Comparison of ENCODE assay signal across 8 cellular contexts in the genomic region with DNA sequence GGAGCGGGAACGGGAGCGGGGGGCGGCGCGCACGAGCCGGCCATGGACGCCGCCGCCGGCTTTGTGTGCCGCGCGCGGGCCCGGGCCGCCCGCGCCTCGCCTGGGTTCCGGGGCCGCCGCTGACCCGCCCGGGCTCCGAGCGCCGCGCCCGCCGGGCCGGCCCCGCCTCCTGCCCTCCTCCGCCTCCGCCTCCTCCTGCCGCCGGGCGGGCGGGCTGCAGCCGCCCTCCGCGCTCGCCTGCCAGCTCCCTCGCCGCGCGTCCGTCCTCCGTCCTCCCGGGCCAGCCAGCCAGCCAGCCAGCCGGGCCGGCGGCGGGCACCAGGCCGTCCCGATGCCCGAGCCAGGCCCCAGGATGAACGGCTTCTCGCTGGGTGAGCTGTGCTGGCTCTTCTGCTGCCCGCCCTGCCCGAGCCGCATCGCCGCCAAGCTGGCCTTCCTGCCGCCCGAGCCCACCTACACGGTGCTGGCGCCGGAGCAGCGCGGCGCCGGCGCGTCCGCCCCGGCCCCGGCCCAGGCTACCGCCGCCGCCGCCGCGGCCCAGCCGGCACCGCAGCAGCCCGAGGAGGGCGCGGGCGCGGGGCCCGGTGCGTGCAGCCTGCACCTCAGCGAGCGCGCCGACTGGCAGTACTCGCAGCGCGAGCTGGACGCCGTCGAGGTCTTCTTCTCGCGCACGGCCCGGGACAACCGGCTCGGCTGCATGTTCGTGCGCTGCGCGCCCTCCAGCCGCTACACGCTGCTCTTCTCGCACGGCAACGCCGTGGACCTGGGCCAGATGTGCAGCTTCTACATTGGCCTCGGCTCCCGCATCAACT. TPM values are rescaled to one million over a fixed set of nuclear protein-coding genes. Genes with fewer than 3 reads are reported as not detected.
DNase-seq lines count a peak whose midpoint lies in the region; ATAC-seq and TF ChIP-seq lines count a peak whose summit lies in the region.

Gene ABHD17C, plus strand, starts transcription at position 212 of the 812 bp plus-strand sequence. Its CDS starts 120 bp downstream, at position 332.

- TF ChIP-seq POLR2A in testis (IDR thresholded peaks at IDR 0.05): no peak

- H3K27me3 Mint-ChIP-seq in activated T-cell treated with anti-CD3 and anti-CD28 coated beads, Interleukin-2, amount 50 U/mL, for 4 hours (ENCODE audit: low read depth): peaks cover 2% of the 10 kb centered on the region

- POLR2A ChIA-PET in A673 (lab: Charles Lee; ENCODE audit: low non-redundant PET): no interaction called here

- H3K36me3 ChIP-seq in A673 (ENCODE audit: insufficient read depth, low read length, poor library complexity, severe bottlenecking) (no peaks in the 10 kb centered on the region), muscle layer of duodenum (ENCODE audit: control insufficient read depth in 1 of 2, insufficient read depth in 2 of 2, low read length in 2 of 2) (no peaks in the 10 kb centered on the region), testis (ENCODE audit: low read depth, missing control alignments) (no peaks in the 10 kb centered on the region)

- H3K4me3 Mint-ChIP-seq in activated T-cell treated with anti-CD3 and anti-CD28 coated beads, Interleukin-2, amount 50 U/mL, for 4 hours: peak within 1 kb of the TSS; percentile 87

- TF ChIP-seq CTCF in A673 (conservative IDR thresholded peaks at IDR 0.05; ENCODE audit: low read depth, low read length): no peak
- TF ChIP-seq CTCF in testis (IDR thresholded peaks at IDR 0.05): no peak

- H3K27ac ChIP-seq in A673 (ENCODE audit: low read depth, low read length, poor library complexity, severe bottlenecking): no peak within 1 kb of the TSS
- H3K27ac ChIP-seq in muscle layer of duodenum (ENCODE audit: low read length): peak within 1 kb of the TSS; percentile 93
- H3K27ac ChIP-seq in testis: peak within 1 kb of the TSS; percentile 4 to 79

- H3K9me3 Mint-ChIP-seq in activated T-cell treated with anti-CD3 and anti-CD28 coated beads, Interleukin-2, amount 50 U/mL, for 4 hours: no peaks in the 10 kb centered on the region

- H3K4me3 ChIP-seq in A673 (ENCODE audit: low read depth, low read length, poor library complexity, severe bottlenecking): peak within 1 kb of the TSS; percentile 70
- H3K4me3 ChIP-seq in muscle layer of duodenum (ENCODE audit: low read depth in 1 of 2, low read length in 2 of 2): peak within 1 kb of the TSS; percentile 70 to 82
- peak within 1 kb of the TSS; percentile 71 to 72 for H3K4me3 ChIP-seq in testis

- no TSS peak for BruUV-seq in A673 (replicated peaks; lab: Mats Ljungman, UMichigan)

- no peaks in the 10 kb centered on the region for H3K27me3 ChIP-seq in A673 (replicated peaks; ENCODE audit: insufficient read depth, low read depth, low read length, poor library complexity)
- no peaks in the 10 kb centered on the region for H3K27me3 ChIP-seq in muscle layer of duodenum (ENCODE audit: low read depth, low read length)
- H3K27me3 ChIP-seq in testis: no peaks in the 10 kb centered on the region

- intact Hi-C loops in A673 (cut with micrococcal nuclease; ENCODE audit: unreplicated experiment) (no loop called here), testis (cut with DNase I; ENCODE audit: low total_unique reads) (no loop called here)

- peak; percentile 56 for ATAC-seq in GM18517 (IDR thresholded peaks at IDR 0.05; ENCODE audit: unreplicated experiment)
- ATAC-seq in HG03045 (IDR thresholded peaks at IDR 0.05; ENCODE audit: unreplicated experiment): peak; percentile 80
- peak; percentile 76 to 77 for ATAC-seq in activated T-cell treated with anti-CD3 and anti-CD28 coated beads, Interleukin-2, amount 50 U/mL, for 4 hours

- H3K4me1 Mint-ChIP-seq in activated T-cell treated with anti-CD3 and anti-CD28 coated beads, Interleukin-2, amount 50 U/mL, for 4 hours (ENCODE audit: low read depth): peaks cover 22% of the 10 kb centered on the region

- CTCF ChIA-PET in A673 (lab: Charles Lee): no interaction called here

- peak; percentile 61 for DNase-seq in A673 (ENCODE audit: low spot score)
- peak; percentile 43 for DNase-seq in NOMO-1 treated with DMSO at 0.1 percent for 48 hours (lab: John Stamatoyannopoulos, UW; ENCODE audit: unreplicated experiment)
- DNase-seq in activated T-cell treated with anti-CD3 and anti-CD28 coated beads, Interleukin-2, amount 50 U/mL, for 4 hours: peak; percentile 26
- DNase-seq in fibroblast of gingiva (ENCODE audit: low read depth): peak; percentile 69
- peak; percentile 63 for DNase-seq in testis

- H3K4me1 ChIP-seq in A673 (ENCODE audit: insufficient read depth, low read length, poor library complexity, severe bottlenecking): peaks cover 10% of the 10 kb centered on the region
- H3K4me1 ChIP-seq in muscle layer of duodenum (ENCODE audit: control insufficient read depth in 1 of 2, insufficient read depth in 2 of 2, low read length in 2 of 2): peaks cover 0 to 15% of the 10 kb centered on the region in 2 donors
- peaks cover 17% of the 10 kb centered on the region for H3K4me1 ChIP-seq in testis

- no peaks in the 10 kb centered on the region for H3K36me3 Mint-ChIP-seq in activated T-cell treated with anti-CD3 and anti-CD28 coated beads, Interleukin-2, amount 50 U/mL, for 4 hours (ENCODE audit: insufficient read depth)

- WGBS in testis, 2 donors: 0% methylated on average over 93 of the region's 122 CpGs; no CpG with 5 or more reads in 1 of the 2 donors

- no peaks in the 10 kb centered on the region for H3K9me3 ChIP-seq in A673 (ENCODE audit: low read depth, low read length, poor library complexity, severe bottlenecking)
- no peaks in the 10 kb centered on the region for H3K9me3 ChIP-seq in muscle layer of duodenum (ENCODE audit: control insufficient read depth in 1 of 2, low read length in 2 of 2)
- H3K9me3 ChIP-seq in testis: no peaks in the 10 kb centered on the region

RNA-seq across cellular contexts. Expression of gene ABHD17C, which starts in this region (rescaled TPM):
- 7.8 and 9.9 TPM in 2 replicates for total RNA-seq in A673 (2021)
- 1 to 10 TPM; 5.3 to 7.2 (median 5.8) TPM for total RNA-seq in activated T-cell treated with anti-CD3 and anti-CD28 coated beads, Interleukin-2, amount 50 U/mL, for 4 hours
- 10 to 100 TPM in 1 of 2 donors, 1 to 10 TPM in 1; 8.0 to 16.3 TPM for total RNA-seq in testis
- polyA plus RNA-seq in testis (ENCODE audit: insufficient read depth, low read depth, low replicate concordance): 10.0 TPM
